In genomic region chr9:76691761-76692313, GRCh38 we compare ENCODE assay signal across 8 cellular contexts.
A peak's percentile ranks its signal among the peaks of the same experiment; 100 is the strongest.
DNase-seq lines count a peak whose midpoint lies in the region; ATAC-seq and TF ChIP-seq lines count a peak whose summit lies in the region.

No MANE protein-coding gene starts in this region.

- no peak overlapping the region for H3K23ac ChIP-seq in mesenchymal stem cell (ENCODE audit: low read length in 2 of 2)

- H3K4me3 ChIP-seq in CD4-positive, CD25-positive, alpha-beta regulatory T cell (ENCODE audit: low read depth, low read length), result peak overlapping the region; percentile 53
- H3K4me3 ChIP-seq in ascending aorta (peak overlapping the region in 1 of 2 donors; percentile 46), mesenchymal stem cell (ENCODE audit: insufficient read depth in 1 of 2, low read depth in 1 of 2, low read length in 2 of 2) (peak overlapping the region; percentile 28 to 71), MG63 (no peak overlapping the region)

- H2BK12ac ChIP-seq in mesenchymal stem cell (ENCODE audit: low read length in 2 of 2), result peak overlapping the region in 1 of 2 experiments; percentile 7

- H3K27me3 ChIP-seq in CD4-positive, CD25-positive, alpha-beta regulatory T cell (ENCODE audit: control insufficient read depth, insufficient read depth, low read length), result peaks cover 26% of the 10 kb centered on the region
- no peaks in the 10 kb centered on the region for H3K27me3 ChIP-seq in ascending aorta
- H3K27me3 ChIP-seq in mesenchymal stem cell (ENCODE audit: control insufficient read depth in 1 of 2, insufficient read depth in 1 of 2, low read length in 2 of 2), result no peaks in the 10 kb centered on the region
- H3K27me3 ChIP-seq in MG63, result no peaks in the 10 kb centered on the region

- H3K4ac ChIP-seq in mesenchymal stem cell (ENCODE audit: low read depth in 1 of 2, low read length in 2 of 2), result no peak overlapping the region

- H3K9me3 ChIP-seq in CD4-positive, CD25-positive, alpha-beta regulatory T cell (ENCODE audit: control insufficient read depth in 2 of 2, low read length in 2 of 2), result no peaks in the 10 kb centered on the region
- no peaks in the 10 kb centered on the region for H3K9me3 ChIP-seq in ascending aorta
- no peaks in the 10 kb centered on the region for H3K9me3 ChIP-seq in mesenchymal stem cell (ENCODE audit: control insufficient read depth, low read length)
- no peaks in the 10 kb centered on the region for H3K9me3 ChIP-seq in MG63

- no peaks in the 10 kb centered on the region for H3K4me1 ChIP-seq in CD4-positive, CD25-positive, alpha-beta regulatory T cell (ENCODE audit: control insufficient read depth, insufficient read depth, low read length, poor library complexity, severe bottlenecking)
- H3K4me1 ChIP-seq in ascending aorta (peaks cover 0 to 34% of the 10 kb centered on the region in 2 donors), mesenchymal stem cell (ENCODE audit: control insufficient read depth, insufficient read depth, low read depth, low read length) (peaks cover 1% of the 10 kb centered on the region)

- H3K36me3 Mint-ChIP-seq in CD4-positive, CD25-positive, alpha-beta regulatory T cell, result no peaks in the 10 kb centered on the region

- H3K4me1 Mint-ChIP-seq in CD4-positive, CD25-positive, alpha-beta regulatory T cell, result peaks cover 3 to 10% (median 7%) of the 10 kb centered on the region in 4 donors

- H3K4me3 Mint-ChIP-seq in CD4-positive, CD25-positive, alpha-beta regulatory T cell, result peak overlapping the region in 3 of 4 donors; percentile 49 to 78 (median 70)

- no peak overlapping the region for H2AK5ac ChIP-seq in mesenchymal stem cell (ENCODE audit: low read length, severe bottlenecking)

- H3K79me1 ChIP-seq in mesenchymal stem cell (replicated peaks; ENCODE audit: low read length, poor library complexity, severe bottlenecking), result no peaks in the 10 kb centered on the region

- no peak overlapping the region for H4K8ac ChIP-seq in mesenchymal stem cell (ENCODE audit: low read length)

- no peak for ATAC-seq in CD4-positive, CD25-positive, alpha-beta regulatory T cell (ENCODE audit: low read depth in 2 of 2)
- ATAC-seq in HG02610 (IDR thresholded peaks at IDR 0.05; ENCODE audit: unreplicated experiment), result no peak

- no peak overlapping the region for H2BK15ac ChIP-seq in mesenchymal stem cell (ENCODE audit: low read depth, poor library complexity, severe bottlenecking)

- TF ChIP-seq CTCF in ascending aorta (IDR thresholded peaks at IDR 0.05), result no peak

- DNase-seq in CD4-positive, CD25-positive, alpha-beta regulatory T cell, result peak in 1 of 3 donors; percentile 17
- DNase-seq in NCI-H128 (lab: John Stamatoyannopoulos, UW; ENCODE audit: unreplicated experiment) (peak; percentile 63), ascending aorta (ENCODE audit: low spot score in 2 of 2) (no peak), mesenchymal stem cell (no peak), MG63 (no peak), iPS-NIHi7 (ENCODE audit: extremely low spot score) (no peak), T-helper 9 cell (no peak)

- no peak overlapping the region for H3K14ac ChIP-seq in mesenchymal stem cell (ENCODE audit: low read length in 2 of 2)

- peaks cover 56% of the 10 kb centered on the region for H3K27me3 Mint-ChIP-seq in CD4-positive, CD25-positive, alpha-beta regulatory T cell

- H3K27ac Mint-ChIP-seq in CD4-positive, CD25-positive, alpha-beta regulatory T cell, result peak overlapping the region in 1 of 3 donors; percentile 70

- H2AFZ ChIP-seq in mesenchymal stem cell (ENCODE audit: low read depth, low read length), result no peak overlapping the region

- peak overlapping the region; percentile 82 for H3K9ac ChIP-seq in mesenchymal stem cell (ENCODE audit: low read length)

- WGBS in mesenchymal stem cell, result 40% methylated on average over 13 of the region's 13 CpGs

- no peak overlapping the region for H3K27ac ChIP-seq in CD4-positive, CD25-positive, alpha-beta regulatory T cell (ENCODE audit: insufficient read depth, low read length, poor library complexity, severe bottlenecking)
- H3K27ac ChIP-seq in ascending aorta (peak overlapping the region; percentile 1 to 31), mesenchymal stem cell (ENCODE audit: low read length, poor library complexity, severe bottlenecking) (no peak overlapping the region)

- H2BK120ac ChIP-seq in mesenchymal stem cell (ENCODE audit: low read depth, low read length), result no peak overlapping the region

- no peaks in the 10 kb centered on the region for H3K9me3 Mint-ChIP-seq in CD4-positive, CD25-positive, alpha-beta regulatory T cell

- peak overlapping the region; percentile 80 for H3K4me2 ChIP-seq in mesenchymal stem cell (ENCODE audit: low read length, poor library complexity, severe bottlenecking)

- H2BK5ac ChIP-seq in mesenchymal stem cell (ENCODE audit: low read depth, low read length, poor library complexity, severe bottlenecking), result no peak overlapping the region

- H4K91ac ChIP-seq in mesenchymal stem cell (ENCODE audit: low read length), result no peak overlapping the region

- H3K36me3 ChIP-seq in CD4-positive, CD25-positive, alpha-beta regulatory T cell (ENCODE audit: control insufficient read depth, insufficient read depth, low read length), result no peaks in the 10 kb centered on the region
- H3K36me3 ChIP-seq in ascending aorta (no peaks in the 10 kb centered on the region), mesenchymal stem cell (ENCODE audit: control insufficient read depth in 1 of 2, insufficient read depth in 2 of 2, low read depth in 1 of 2, low read length in 2 of 2) (no peaks in the 10 kb centered on the region), MG63 (no peaks in the 10 kb centered on the region)

- intact Hi-C loops in ascending aorta (cut with DNase I), result no loop called here

- no peak overlapping the region for H3K18ac ChIP-seq in mesenchymal stem cell (ENCODE audit: low read depth in 1 of 2, low read length in 2 of 2)

Comparison
In these comparisons a context has a peak if more than half of its experiments do, and no peak if none do; other contexts are left out.
1. H3K27ac ChIP-seq: peak in ascending aorta (2 of 2); none in CD4-positive, CD25-positive, alpha-beta regulatory T cell (single experiment) and mesenchymal stem cell (single experiment).